ENCODE assay signal across 14 cellular contexts in the genomic region with DNA sequence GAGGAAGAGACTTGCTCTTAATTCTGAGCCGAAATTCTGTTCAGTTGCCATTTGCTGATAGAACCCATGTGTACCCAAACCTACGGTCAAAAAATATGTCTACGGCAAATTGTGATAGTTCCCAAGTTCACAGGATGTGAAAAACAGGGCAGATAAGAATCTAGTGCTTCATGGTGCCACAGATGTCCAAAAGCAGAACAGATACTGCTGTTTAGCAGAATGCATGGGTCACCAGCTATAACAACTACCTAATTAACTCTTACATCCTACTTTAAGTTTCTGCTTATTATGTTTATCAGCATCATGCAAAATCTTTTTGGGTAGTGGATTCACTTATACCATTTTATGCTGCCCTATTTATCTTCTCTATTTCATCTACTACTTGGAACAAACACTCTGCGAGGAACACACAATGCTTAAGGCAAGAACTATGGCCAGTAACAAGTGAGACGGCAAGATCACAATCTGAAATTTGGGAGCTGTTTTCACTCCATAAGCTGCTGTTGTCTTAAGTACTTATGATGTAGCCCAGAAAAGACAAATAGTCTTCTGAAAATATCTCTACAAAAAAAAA.
A peak's percentile ranks its signal among the peaks of the same experiment; 100 is the strongest.
DNase-seq lines count a peak whose midpoint lies in the region; ATAC-seq and TF ChIP-seq lines count a peak whose summit lies in the region.
"Had no signal": no experiment of that assay in that cellular context is flagged by ENCODE, and none has a peak within 500 bp of the region (broad histone marks: within the 10 kb centered on the region; RNA-seq: fewer than 3 reads in every experiment).

No MANE protein-coding gene starts in this region.

- no peak overlapping the region for H3K27ac Mint-ChIP-seq in progenitor cell of endocrine pancreas
- H3K27ac Mint-ChIP-seq: naive thymus-derived CD8-positive, alpha-beta T cell; stimulated activated naive CD8-positive, alpha-beta T cell treated with anti-CD3 and anti-CD28 coated beads, Interleukin-15, Interleukin-2, amounts not matched to agents 100 ng/mL and 50 ng/mL, for 24 hours had no signal

- H3K27me3 Mint-ChIP-seq in progenitor cell of endocrine pancreas: no peaks in the 10 kb centered on the region

- peak; percentile 25 for DNase-seq in germinal center (ENCODE audit: low spot score)
- no peak for DNase-seq in NCI-H1694 (lab: John Stamatoyannopoulos, UW)
- DNase-seq in NCI-H2171 (lab: John Stamatoyannopoulos, UW): no peak
- no peak for DNase-seq in progenitor cell of endocrine pancreas (ENCODE audit: low spot score, unreplicated experiment)
- DNase-seq: activated CD4-positive, alpha-beta T cell treated with anti-CD3 and anti-CD28 coated beads, Interleukin-2, amount 50 U/mL, for 48 hours; DMS153; H7; naive thymus-derived CD8-positive, alpha-beta T cell; stimulated activated CD4-positive, alpha-beta T cell treated with anti-CD3 and anti-CD28 coated beads, Interleukin-12 subunit alpha, Interleukin-12 subunit beta, amount 100 ng/mL, for 4 hours had no signal

- H3K4me1 Mint-ChIP-seq in progenitor cell of endocrine pancreas (ENCODE audit: low read depth): no peaks in the 10 kb centered on the region

- no peak overlapping the region for H3K4me3 Mint-ChIP-seq in progenitor cell of endocrine pancreas (ENCODE audit: low read depth)
- H3K4me3 Mint-ChIP-seq: naive thymus-derived CD8-positive, alpha-beta T cell; stimulated activated naive CD8-positive, alpha-beta T cell treated with anti-CD3 and anti-CD28 coated beads, Interleukin-15, Interleukin-2, amounts not matched to agents 100 ng/mL and 50 ng/mL, for 24 hours had no signal

- TF ChIP-seq CTCF in progenitor cell of endocrine pancreas (IDR thresholded peaks at IDR 0.05; ENCODE audit: unreplicated experiment): no peak

- no peaks in the 10 kb centered on the region for H3K36me3 Mint-ChIP-seq in progenitor cell of endocrine pancreas (ENCODE audit: insufficient read depth)

- ATAC-seq in GM18873 (IDR thresholded peaks at IDR 0.05; ENCODE audit: low FRiP score, unreplicated experiment): peak; percentile 71
- peak; percentile 98 for ATAC-seq in GM21786 (IDR thresholded peaks at IDR 0.05; ENCODE audit: unreplicated experiment)
- ATAC-seq in HG03460 (IDR thresholded peaks at IDR 0.05; ENCODE audit: unreplicated experiment): peak; percentile 95
- no peak for ATAC-seq in GM19328 (IDR thresholded peaks at IDR 0.05; ENCODE audit: unreplicated experiment)
- ATAC-seq: naive thymus-derived CD8-positive, alpha-beta T cell had no signal

- H3K9me3 Mint-ChIP-seq in progenitor cell of endocrine pancreas (ENCODE audit: low read depth): peaks cover 3% of the 10 kb centered on the region
